Comparison of ENCODE assay signal across 26 cellular contexts in the genomic region with DNA sequence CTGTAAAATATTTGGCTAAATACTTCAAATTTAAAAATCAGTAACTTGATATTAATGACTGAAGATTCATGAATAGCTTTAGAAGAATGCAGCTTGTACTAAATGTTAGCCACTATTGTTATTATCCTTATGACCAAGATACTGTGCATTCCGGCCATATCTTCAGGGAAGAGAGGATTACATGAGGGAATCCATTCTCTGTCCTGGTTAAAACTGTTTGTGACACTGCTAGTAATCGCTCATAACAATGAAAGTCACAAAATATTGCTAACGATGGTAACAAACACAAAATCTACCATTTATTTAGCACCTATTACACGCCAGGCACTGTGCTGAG.
DNase-seq lines count a peak whose midpoint lies in the region; ATAC-seq and TF ChIP-seq lines count a peak whose summit lies in the region.
"Had no signal": no experiment of that assay in that cellular context is flagged by ENCODE, and none has a peak within 500 bp of the region (broad histone marks: within the 10 kb centered on the region; RNA-seq: fewer than 3 reads in every experiment).

No MANE protein-coding gene starts in this region.

- H3K4me1 ChIP-seq in BLaER1 treated with 17β-estradiol and CSF1 and Interleukin-3, amounts not matched to agents 10 nM and 100 nM, result peaks cover 9 to 67% (median 63%) of the 10 kb centered on the region in 10 experiments; a peak in 19 of 20 replicates
- H3K4me1 ChIP-seq in IMR-90 (ENCODE audit: control insufficient read depth, insufficient read depth, low read length) (peaks cover 7% of the 10 kb centered on the region), mesenchymal stem cell (ENCODE audit: control insufficient read depth, insufficient read depth, low read depth, low read length) (peaks cover 5% of the 10 kb centered on the region), thyroid gland (peaks cover 1 to 8% of the 10 kb centered on the region in 2 donors)

- H2BK5ac ChIP-seq in IMR-90 (ENCODE audit: low read depth, low read length, poor library complexity, severe bottlenecking) (peak overlapping the region; percentile 54), mesenchymal stem cell (ENCODE audit: low read depth, low read length, poor library complexity, severe bottlenecking) (no peak overlapping the region)

- H2AK9ac ChIP-seq in IMR-90 (replicated peaks; ENCODE audit: low read depth, low read length, poor library complexity), result peak overlapping the region; percentile 4

- H3K9ac ChIP-seq in BLaER1 treated with 17β-estradiol and CSF1 and Interleukin-3, amounts not matched to agents 10 nM and 100 nM, result no peak overlapping the region
- H3K9ac ChIP-seq in IMR-90 (ENCODE audit: low read depth, low read length), result no peak overlapping the region
- peak overlapping the region; percentile 26 for H3K9ac ChIP-seq in mesenchymal stem cell (ENCODE audit: low read length)

- H3K27ac ChIP-seq in BLaER1 treated with 17β-estradiol and CSF1 and Interleukin-3, amounts not matched to agents 10 nM and 100 nM, result no peak overlapping the region
- H3K27ac ChIP-seq in IMR-90 (ENCODE audit: insufficient read depth, low read length) (peak overlapping the region; percentile 19; the same call in 1 of the 2 replicates), mesenchymal stem cell (ENCODE audit: low read length, poor library complexity, severe bottlenecking) (peak overlapping the region; percentile 14), thyroid gland (no peak overlapping the region)
- H3K27ac ChIP-seq: epithelial cell of prostate, heart right ventricle, right atrium auricular region, SJCRH30, upper lobe of left lung had no signal

- H2AFZ ChIP-seq in IMR-90 (replicated peaks; ENCODE audit: low read length, poor library complexity), result peak overlapping the region; percentile 4
- H2AFZ ChIP-seq in mesenchymal stem cell (ENCODE audit: low read depth, low read length), result no peak overlapping the region

- peak; percentile 74 for DNase-seq in IMR-90
- DNase-seq in cardiac fibroblast (ENCODE audit: low read depth in 2 of 2), result peak; percentile 33 to 56
- no peak for DNase-seq in mesenchymal stem cell
- DNase-seq in thyroid gland, result no peak
- DNase-seq in HUDEP-2 (lab: John Stamatoyannopoulos, UW; ENCODE audit: unreplicated experiment in 76 of 76), result no peak
- no peak for DNase-seq in activated naive CD4-positive, alpha-beta T cell treated with Interleukin-2 at 50 U/mL for 16 hours
- DNase-seq: activated T-cell treated with anti-CD3 and anti-CD28 coated beads for 4 hours; DMS79 treated with DMSO at 0.1 percent for 48 hours; heart right ventricle; left cardiac atrium; NCI-H1105; NCI-H2081; NCI-H2227 treated with DMSO at 0.1 percent for 48 hours; NCI-H774; SJCRH30; stimulated activated CD4-positive, alpha-beta T cell treated with anti-CD3 and anti-CD28 coated beads, Interleukin-12 subunit alpha, Interleukin-12 subunit beta, amount 100 ng/mL, for 4 hours; stimulated activated CD4-positive, alpha-beta T cell treated with anti-CD3 and anti-CD28 coated beads, Interleukin-4, amount 100 ng/mL, for 1 hour; substantia nigra; upper lobe of left lung had no signal

- H2BK20ac ChIP-seq in IMR-90 (ENCODE audit: low read depth, low read length), result peak overlapping the region; percentile 41

- H4K91ac ChIP-seq in IMR-90 (ENCODE audit: insufficient read depth, low read depth, low read length), result peak overlapping the region; percentile 8
- no peak overlapping the region for H4K91ac ChIP-seq in mesenchymal stem cell (ENCODE audit: low read length)

- H2BK12ac ChIP-seq in mesenchymal stem cell (ENCODE audit: low read length in 2 of 2), result no peak overlapping the region

- H3K4me3 ChIP-seq in BLaER1 treated with 17β-estradiol and CSF1 and Interleukin-3, amounts not matched to agents 10 nM and 100 nM, result no peak overlapping the region
- H3K4me3 ChIP-seq in IMR-90 (ENCODE audit: insufficient read depth, low read depth, low read length) (no peak overlapping the region), cardiac fibroblast (replicated peaks in 1 of 2; ENCODE audit: low read depth in 2 of 2, low read length in 2 of 2) (no peak overlapping the region), mesenchymal stem cell (ENCODE audit: insufficient read depth in 1 of 2, low read depth in 1 of 2, low read length in 2 of 2) (no peak overlapping the region), thyroid gland (replicated peaks in 1 of 3) (no peak overlapping the region)
- H3K4me3 ChIP-seq: GM12878, heart right ventricle, right atrium auricular region, SJCRH30, upper lobe of left lung had no signal

- peak overlapping the region; percentile 41 for H4K5ac ChIP-seq in IMR-90 (ENCODE audit: low read depth, low read length)

- TF ChIP-seq POLR2A in IMR-90 (IDR thresholded peaks at IDR 0.05; ENCODE audit: low read depth, low read length), result no peak
- TF ChIP-seq POLR2A in thyroid gland (IDR thresholded peaks at IDR 0.05), result no peak

- no peak for TF ChIP-seq CTCF in IMR-90 (conservative IDR thresholded peaks at IDR 0.05; ENCODE audit: low read depth, low read length)
- no peak for TF ChIP-seq CTCF in cardiac fibroblast (IDR thresholded peaks at IDR 0.05; ENCODE audit: low read depth, low read length)
- no peak for TF ChIP-seq CTCF in thyroid gland (IDR thresholded peaks at IDR 0.05)

- H3K4ac ChIP-seq in IMR-90 (ENCODE audit: low read depth, low read length) (peak overlapping the region; percentile 71), mesenchymal stem cell (ENCODE audit: low read depth in 1 of 2, low read length in 2 of 2) (no peak overlapping the region)

- H3K18ac ChIP-seq in IMR-90 (ENCODE audit: low read depth, low read length) (peak overlapping the region; percentile 80), mesenchymal stem cell (ENCODE audit: low read depth in 1 of 2, low read length in 2 of 2) (no peak overlapping the region)

- peak overlapping the region in 1 of 2 experiments; percentile 58; a peak in 2 of 4 replicates for H4K8ac ChIP-seq in IMR-90 (ENCODE audit: low read depth in 2 of 2, low read length in 2 of 2)
- H4K8ac ChIP-seq in mesenchymal stem cell (ENCODE audit: low read length), result no peak overlapping the region

- 61% methylated on average over 2 of the region's 4 CpGs; no CpG with 5 or more reads in 1 of the 2 experiments for WGBS in IMR-90 (ENCODE audit: extremely low coverage in 2 of 2, insufficient read length in 1 of 2), 2 experiments
- WGBS in mesenchymal stem cell, result 85% methylated on average over 4 of the region's 4 CpGs
- WGBS in thyroid gland, 2 donors, result 83 to 87% methylated on average over 4 of the region's 4 CpGs

- peak overlapping the region in 7 of 11 experiments; percentile 49 to 84 (median 69); a peak in 9 of 22 replicates for H3K4me2 ChIP-seq in BLaER1 treated with 17β-estradiol and CSF1 and Interleukin-3, amounts not matched to agents 10 nM and 100 nM
- H3K4me2 ChIP-seq in IMR-90 (ENCODE audit: low read depth, low read length) (peak overlapping the region; percentile 57; the same call in 1 of the 2 replicates), mesenchymal stem cell (ENCODE audit: low read length, poor library complexity, severe bottlenecking) (no peak overlapping the region)

- H2BK15ac ChIP-seq in IMR-90 (ENCODE audit: low read depth, low read length), result peak overlapping the region; percentile 6; the same call in 1 of the 3 replicates
- H2BK15ac ChIP-seq in mesenchymal stem cell (ENCODE audit: low read depth, poor library complexity, severe bottlenecking), result no peak overlapping the region

- peaks cover 20% of the 10 kb centered on the region for H3K9me1 ChIP-seq in IMR-90 (ENCODE audit: insufficient read depth, low read length)

- intact Hi-C loops in IMR-90 (cut with micrococcal nuclease) (no loop called here), thyroid gland (cut with DNase I) (no loop called here)

- POLR2A ChIA-PET in IMR-90 (lab: Charles Lee; ENCODE audit: unreplicated experiment), result no interaction called here

- H2BK120ac ChIP-seq in IMR-90 (ENCODE audit: low read depth, low read length), result peak overlapping the region; percentile 89
- H2BK120ac ChIP-seq in mesenchymal stem cell (ENCODE audit: low read depth, low read length), result no peak overlapping the region

- H3K23ac ChIP-seq in IMR-90 (ENCODE audit: low read depth, low read length) (0 out of 2 replicates have a peak overlapping the region, but pooled peaks have one; percentile 54), mesenchymal stem cell (ENCODE audit: low read length in 2 of 2) (no peak overlapping the region)

- H3K27me3 ChIP-seq in BLaER1 treated with 17β-estradiol and CSF1 and Interleukin-3, amounts not matched to agents 10 nM and 100 nM, result no peaks in the 10 kb centered on the region
- H3K27me3 ChIP-seq in IMR-90 (ENCODE audit: control insufficient read depth, insufficient read depth, low read length), result no peaks in the 10 kb centered on the region
- H3K27me3 ChIP-seq in mesenchymal stem cell (ENCODE audit: control insufficient read depth in 1 of 2, insufficient read depth in 1 of 2, low read length in 2 of 2), result no peaks in the 10 kb centered on the region
- no peaks in the 10 kb centered on the region for H3K27me3 ChIP-seq in thyroid gland
- H3K27me3 ChIP-seq: heart right ventricle, right atrium auricular region, SJCRH30, upper lobe of left lung had no signal

- ATAC-seq in IMR-90 (ENCODE audit: low read depth) (peak; percentile 93), HG02798 (IDR thresholded peaks at IDR 0.05; ENCODE audit: poor library complexity, unreplicated experiment) (no peak)
- ATAC-seq: activated CD4-positive, CD25-positive, alpha-beta regulatory T cell treated with anti-CD3 and anti-CD28 coated beads, Interleukin-2, amount 50 U/mL, for 24 hours; heart right ventricle; left cardiac atrium; stimulated activated memory B cell treated with anti-CD40 and anti-IgM and Interleukin-4, amounts not matched to agents 10 μg/mL and 1 μg/mL and 100 μg/mL, for 72 hours had no signal

- no peak overlapping the region for H3K56ac ChIP-seq in IMR-90 (ENCODE audit: extremely low read depth, insufficient read depth, low read length)

- peak overlapping the region; percentile 38; the same call in 1 of the 2 replicates for H2AK5ac ChIP-seq in IMR-90 (ENCODE audit: low read depth, low read length)
- peak overlapping the region; percentile 77 for H2AK5ac ChIP-seq in mesenchymal stem cell (ENCODE audit: low read length, severe bottlenecking)

- H3K14ac ChIP-seq in IMR-90 (replicated peaks; ENCODE audit: low read depth, low read length) (peak overlapping the region; percentile 72), mesenchymal stem cell (ENCODE audit: low read length in 2 of 2) (peak overlapping the region in 1 of 2 experiments; percentile 58)

- CTCF ChIA-PET in IMR-90 (lab: Yijun Ruan, JAX), result interaction anchor here (0.8 to 1.0 kb wide), 2 partner anchors 15 to 57 kb away, joined by 3 to 7 read pairs; no protein-coding TSS in a partner anchor

- peaks cover 2 to 23% (median 19%) of the 10 kb centered on the region in 11 experiments; a peak in 19 of 22 replicates for H3K9me3 ChIP-seq in BLaER1 treated with 17β-estradiol and CSF1 and Interleukin-3, amounts not matched to agents 10 nM and 100 nM (replicated peaks in 1 of 11)
- H3K9me3 ChIP-seq in IMR-90 (ENCODE audit: control insufficient read depth, insufficient read depth, low read length), result no peaks in the 10 kb centered on the region
- no peaks in the 10 kb centered on the region for H3K9me3 ChIP-seq in mesenchymal stem cell (ENCODE audit: control insufficient read depth, low read length)
- H3K9me3 ChIP-seq in thyroid gland, result no peaks in the 10 kb centered on the region
- H3K9me3 ChIP-seq: heart right ventricle, right atrium auricular region, SJCRH30, upper lobe of left lung had no signal

- dilution Hi-C loops in IMR-90 (cut with HindIII; ENCODE audit: low sequenced_read_pairs, unreplicated experiment), result no loop called here

- H3K79me1 ChIP-seq in IMR-90 (ENCODE audit: low read depth in 1 of 2, low read length in 2 of 2) (peaks cover 3 to 17% of the 10 kb centered on the region in 2 experiments; a peak in 2 of 4 replicates), mesenchymal stem cell (replicated peaks; ENCODE audit: low read length, poor library complexity, severe bottlenecking) (peaks cover 1% of the 10 kb centered on the region)

- peaks cover 0 to 99% (median 46%) of the 10 kb centered on the region in 11 experiments; a peak in 13 of 22 replicates for H4K20me1 ChIP-seq in BLaER1 treated with 17β-estradiol and CSF1 and Interleukin-3, amounts not matched to agents 10 nM and 100 nM
- H4K20me1 ChIP-seq in IMR-90 (ENCODE audit: insufficient read depth, low read length), result no peaks in the 10 kb centered on the region

- in situ Hi-C loops in IMR-90 (cut with MboI; ENCODE audit: low sequenced_read_pairs), result no loop called here

- peaks cover 0 to 59% (median 35%) of the 10 kb centered on the region in 11 experiments; a peak in 18 of 22 replicates for H3K36me3 ChIP-seq in BLaER1 treated with 17β-estradiol and CSF1 and Interleukin-3, amounts not matched to agents 10 nM and 100 nM
- H3K36me3 ChIP-seq in IMR-90 (ENCODE audit: control insufficient read depth, insufficient read depth, low read length) (no peaks in the 10 kb centered on the region), mesenchymal stem cell (ENCODE audit: control insufficient read depth in 1 of 2, insufficient read depth in 2 of 2, low read depth in 1 of 2, low read length in 2 of 2) (no peaks in the 10 kb centered on the region), thyroid gland (no peaks in the 10 kb centered on the region)
- H3K36me3 ChIP-seq: heart right ventricle, right atrium auricular region, SJCRH30, upper lobe of left lung had no signal

- BruUV-seq in IMR-90 (replicated peaks; lab: Mats Ljungman, UMichigan), result no TSS peak

- TF ChIP-seq RAD21 in IMR-90 (IDR thresholded peaks at IDR 0.05; ENCODE audit: low read length), result no peak

Comparison
In these comparisons a context has a peak if more than half of its experiments do, and no peak if none do; other contexts are left out.
1. H3K27ac ChIP-seq: peak in IMR-90 (single experiment) and mesenchymal stem cell (single experiment); none in BLaER1 treated with 17β-estradiol and CSF1 and Interleukin-3, amounts not matched to agents 10 nM and 100 nM (0 of 11) and thyroid gland (0 of 3).
2. DNase-seq: peak in IMR-90 (single experiment) and cardiac fibroblast (2 of 2); none in mesenchymal stem cell (single experiment), thyroid gland (0 of 2), HUDEP-2 (0 of 76) and activated naive CD4-positive, alpha-beta T cell treated with Interleukin-2 at 50 U/mL for 16 hours (single experiment).